Comparison of ENCODE assay signal across 1 cellular context in the genomic region with DNA sequence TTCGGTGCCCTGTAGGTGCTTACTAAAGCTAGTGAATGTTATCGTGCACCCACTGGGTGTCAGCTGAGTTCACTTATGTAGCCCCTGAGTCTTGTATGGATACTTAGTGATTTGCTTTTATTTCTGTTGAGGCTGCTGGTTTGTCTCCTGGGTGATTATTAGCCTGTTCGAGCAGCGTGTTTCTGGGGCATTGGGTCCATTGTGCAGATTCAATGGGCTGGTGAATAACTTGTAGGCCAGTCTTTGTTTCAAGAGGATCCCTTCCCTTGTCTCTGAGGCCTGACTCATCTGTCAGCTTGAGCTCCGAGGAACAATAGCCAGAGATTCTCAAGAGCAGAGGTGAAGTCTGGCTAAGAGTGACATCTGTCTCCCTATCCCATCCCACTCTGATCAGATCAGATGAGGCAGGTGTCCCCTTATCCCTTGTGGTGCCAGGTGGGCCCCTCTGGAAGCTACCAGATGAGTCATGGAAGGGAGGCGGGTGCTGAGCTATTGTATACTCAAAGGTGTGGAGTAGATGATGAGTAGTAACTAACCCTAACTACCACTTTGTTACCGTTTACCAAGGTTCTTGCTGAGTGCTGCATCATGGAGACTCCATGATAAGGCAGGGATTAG.
A peak's percentile ranks its signal among the peaks of the same experiment; 100 is the strongest.
TF ChIP-seq lines count a peak whose summit lies in the region.

No MANE protein-coding gene starts in this region.

TF ChIP-seq in H1, 55 proteins besides CTCF, POLR2A, EP300 and RAD21:
- TF ChIP-seq TCF12 (IDR thresholded peaks at IDR 0.05; ENCODE audit: low read depth, low read length), result no peak
- TF ChIP-seq SIN3A (conservative IDR thresholded peaks at IDR 0.05 in 1 of 2, IDR thresholded peaks at IDR 0.05 in 1 of 2; ENCODE audit: low read depth in 1 of 2, low read length in 2 of 2), result peak; percentile 45 to 64; a peak in 1 of 4 replicates
- no peak for TF ChIP-seq CHD2 (IDR thresholded peaks at IDR 0.05; ENCODE audit: low read length)
- TF ChIP-seq BACH1 (IDR thresholded peaks at IDR 0.05; ENCODE audit: low read length), result no peak
- peak; percentile 52; the same call in 1 of the 2 replicates for TF ChIP-seq BRCA1 (IDR thresholded peaks at IDR 0.05; ENCODE audit: low read depth, low read length)
- TF ChIP-seq JUND (IDR thresholded peaks at IDR 0.05; ENCODE audit: low read length), result peak; percentile 75; the same call in 1 of the 2 replicates
- no peak for TF ChIP-seq SP4 (IDR thresholded peaks at IDR 0.05; ENCODE audit: low read length)
